ENCODE assay signal across 13 cellular contexts in genomic region chr6:149052350-149053106, GRCh38.
A peak's percentile ranks its signal among the peaks of the same experiment; 100 is the strongest.
DNase-seq lines count a peak whose midpoint lies in the region; ATAC-seq, FAIRE-seq and TF ChIP-seq lines count a peak whose summit lies in the region.
"Had no signal": no experiment of that assay in that cellular context is flagged by ENCODE, and none has a peak within 500 bp of the region (broad histone marks: within the 10 kb centered on the region; RNA-seq: fewer than 3 reads in every experiment).

No MANE protein-coding gene starts in this region.

- WGBS in K562 (ENCODE audit: insufficient coverage, low coverage, missing lambda C conversion rate), result 4% methylated on average over 6 of the region's 6 CpGs

- BruUV-seq in K562 (replicated peaks; lab: Mats Ljungman, UMichigan) (no TSS peak), A673 (replicated peaks; lab: Mats Ljungman, UMichigan) (no TSS peak)

- H3K9me1 ChIP-seq in K562 (ENCODE audit: control insufficient read depth, insufficient read depth, low read length), result no peaks in the 10 kb centered on the region

- TF ChIP-seq EP300 in K562 (IDR thresholded peaks at IDR 0.05; ENCODE audit: low read length), result no peak

- in situ Hi-C loops in K562 (cut with MboI), result no loop called here

- no peaks in the 10 kb centered on the region for H3K79me2 ChIP-seq in K562 (ENCODE audit: control insufficient read depth, insufficient read depth, low read length)

- H3K36me3 ChIP-seq in K562 (ENCODE audit: control insufficient read depth, insufficient read depth, low read length) (no peaks in the 10 kb centered on the region), A673 (ENCODE audit: insufficient read depth, low read length, poor library complexity, severe bottlenecking) (no peaks in the 10 kb centered on the region)
- H3K36me3 ChIP-seq: suprapubic skin had no signal

- intact Hi-C loops in K562 (cut with micrococcal nuclease), result no loop called here
- intact Hi-C loops in A673 (cut with micrococcal nuclease; ENCODE audit: unreplicated experiment), result no loop called here

- H3K4me1 ChIP-seq in K562 (replicated peaks in 1 of 2; ENCODE audit: control insufficient read depth in 2 of 2, insufficient read depth in 2 of 2, low read length in 2 of 2), result no peaks in the 10 kb centered on the region; a peak in 1 of 5 replicates
- no peaks in the 10 kb centered on the region for H3K4me1 ChIP-seq in A673 (ENCODE audit: insufficient read depth, low read length, poor library complexity, severe bottlenecking)
- H3K4me1 ChIP-seq: suprapubic skin had no signal

- H3K9ac ChIP-seq in K562 (ENCODE audit: insufficient read depth in 1 of 2, low read depth in 2 of 2, low read length in 2 of 2), result no peak overlapping the region

- H3K27me3 ChIP-seq in K562 (ENCODE audit: control insufficient read depth in 2 of 2, insufficient read depth in 2 of 2, low read length in 2 of 2), result peaks cover 10 to 12% of the 10 kb centered on the region in 2 experiments; a peak in 3 of 5 replicates
- no peaks in the 10 kb centered on the region for H3K27me3 ChIP-seq in A673 (replicated peaks; ENCODE audit: insufficient read depth, low read depth, low read length, poor library complexity)
- H3K27me3 ChIP-seq: suprapubic skin had no signal

- CTCF ChIA-PET in K562 (lab: Yijun Ruan, JAX; ENCODE audit: low intra/inter-chr PET ratio) (no interaction called here), A673 (lab: Charles Lee) (no interaction called here)

- ATAC-seq in GM18858 (IDR thresholded peaks at IDR 0.05; ENCODE audit: unreplicated experiment) (peak; percentile 48), GM21526 (IDR thresholded peaks at IDR 0.05; ENCODE audit: low FRiP score, unreplicated experiment) (peak; percentile 51), HG03280 (IDR thresholded peaks at IDR 0.05; ENCODE audit: unreplicated experiment) (peak; percentile 56), K562 (no peak)

- TF ChIP-seq CTCF in K562 (IDR thresholded peaks at IDR 0.05 in 2 of 3, conservative IDR thresholded peaks at IDR 0.05 in 1 of 3; ENCODE audit: insufficient read depth in 2 of 3, low read depth in 1 of 3, low read length in 3 of 3) (no peak), A673 (conservative IDR thresholded peaks at IDR 0.05; ENCODE audit: low read depth, low read length) (no peak)

- POLR2A ChIA-PET in K562 (lab: Yijun Ruan, JAX), result interaction anchor here (0.7 to 2.7 kb wide), 2 partner anchors 12 to 431 kb away, joined by 3 to 8 read pairs; no protein-coding TSS in a partner anchor
- POLR2A ChIA-PET in A673 (lab: Charles Lee; ENCODE audit: low non-redundant PET), result no interaction called here

- H2AFZ ChIP-seq in K562 (ENCODE audit: low read depth, low read length), result no peak overlapping the region

- H3K9me3 ChIP-seq in K562 (replicated peaks; ENCODE audit: control insufficient read depth, insufficient read depth, low read depth, low read length) (no peaks in the 10 kb centered on the region), A673 (ENCODE audit: low read depth, low read length, poor library complexity, severe bottlenecking) (peaks cover 2% of the 10 kb centered on the region)
- H3K9me3 ChIP-seq: suprapubic skin had no signal

- TF ChIP-seq RAD21 in K562 (CRISPR knock-in tag; conservative IDR thresholded peaks at IDR 0.05 in 1 of 2, IDR thresholded peaks at IDR 0.05 in 1 of 2), result no peak

- TF ChIP-seq POLR2A in K562 (conservative IDR thresholded peaks at IDR 0.05), result no peak

- FAIRE-seq in K562 (lab: Jason Lieb, UNC), result peak; percentile 40
- FAIRE-seq: colon had no signal

- no peak overlapping the region for H3K4me2 ChIP-seq in K562 (ENCODE audit: insufficient read depth, low read length)

- H3K4me3 ChIP-seq in K562, result no peak overlapping the region
- H3K4me3 ChIP-seq in A673 (ENCODE audit: low read depth, low read length, poor library complexity, severe bottlenecking), result no peak overlapping the region
- H3K4me3 ChIP-seq: suprapubic skin had no signal

- DNase-seq in K562 (ENCODE audit: extremely low read depth in 1 of 4, low spot score in 3 of 4) (no peak), hippocampal formation (lab: John Stamatoyannopoulos, UW) (no peak), kidney glomerular epithelial cell (lab: John Stamatoyannopoulos, UW) (no peak), HCEC 1CT (no peak), A673 (ENCODE audit: low spot score) (no peak)
- DNase-seq: activated CD4-positive, alpha-beta T cell treated with anti-CD3 and anti-CD28 coated beads, Interleukin-2, amount 50 U/mL, for 1 hour; activated naive CD8-positive, alpha-beta T cell treated with anti-CD3 and anti-CD28 coated beads, Interleukin-2, amount 10 ng/mL, durations not matched to agents 7 days and 5 days; NCI-H526 treated with DMSO at 0.1 percent for 48 hours had no signal

- H4K20me1 ChIP-seq in K562 (replicated peaks; ENCODE audit: control insufficient read depth, insufficient read depth, low read length), result no peaks in the 10 kb centered on the region

- H3K27ac ChIP-seq in K562 (ENCODE audit: extremely low read depth, low read depth, low read length) (no peak overlapping the region), A673 (ENCODE audit: low read depth, low read length, poor library complexity, severe bottlenecking) (no peak overlapping the region)
- H3K27ac ChIP-seq: suprapubic skin had no signal

TF ChIP-seq in K562, 482 proteins besides CTCF, POLR2A, EP300 and RAD21 (continues in another document):
- TF ChIP-seq GTF2E2 (tag; IDR thresholded peaks at IDR 0.05) (no peak), NR1H2 (CRISPR knock-in tag; IDR thresholded peaks at IDR 0.05) (no peak), STAT5B (CRISPR knock-in tag; IDR thresholded peaks at IDR 0.05) (no peak), MBD2 (IDR thresholded peaks at IDR 0.05; ENCODE audit: borderline replicate concordance, low read depth) (no peak), ZNF316 (IDR thresholded peaks at IDR 0.05) (peak; percentile 71; the same call in 1 of the 2 replicates), ZBTB26 (CRISPR knock-in tag; IDR thresholded peaks at IDR 0.05) (no peak), FIP1L1 (IDR thresholded peaks at IDR 0.05; ENCODE audit: low read depth, low read length, poor library complexity, severe bottlenecking) (no peak), STAT5A (IDR thresholded peaks at IDR 0.05; ENCODE audit: borderline replicate concordance, low read length) (no peak), MLX (CRISPR knock-in tag; conservative IDR thresholded peaks at IDR 0.05) (no peak), HLTF (IDR thresholded peaks at IDR 0.05) (no peak), C11orf30 (IDR thresholded peaks at IDR 0.05; ENCODE audit: low read depth) (peak; percentile 57), HOMEZ (CRISPR knock-in tag; IDR thresholded peaks at IDR 0.05) (no peak), SRSF7 (optimal IDR thresholded peaks at IDR 0.05; ENCODE audit: low read depth, low read length) (no peak), MAFF (IDR thresholded peaks at IDR 0.05; ENCODE audit: low read length) (peak; percentile 59), STAT6 (CRISPR knock-in tag; IDR thresholded peaks at IDR 0.05) (no peak), ARHGAP35 (IDR thresholded peaks at IDR 0.05; ENCODE audit: partially characterized antibody) (no peak)
